ENCODE assay signal across 1 cellular context in the genomic region with DNA sequence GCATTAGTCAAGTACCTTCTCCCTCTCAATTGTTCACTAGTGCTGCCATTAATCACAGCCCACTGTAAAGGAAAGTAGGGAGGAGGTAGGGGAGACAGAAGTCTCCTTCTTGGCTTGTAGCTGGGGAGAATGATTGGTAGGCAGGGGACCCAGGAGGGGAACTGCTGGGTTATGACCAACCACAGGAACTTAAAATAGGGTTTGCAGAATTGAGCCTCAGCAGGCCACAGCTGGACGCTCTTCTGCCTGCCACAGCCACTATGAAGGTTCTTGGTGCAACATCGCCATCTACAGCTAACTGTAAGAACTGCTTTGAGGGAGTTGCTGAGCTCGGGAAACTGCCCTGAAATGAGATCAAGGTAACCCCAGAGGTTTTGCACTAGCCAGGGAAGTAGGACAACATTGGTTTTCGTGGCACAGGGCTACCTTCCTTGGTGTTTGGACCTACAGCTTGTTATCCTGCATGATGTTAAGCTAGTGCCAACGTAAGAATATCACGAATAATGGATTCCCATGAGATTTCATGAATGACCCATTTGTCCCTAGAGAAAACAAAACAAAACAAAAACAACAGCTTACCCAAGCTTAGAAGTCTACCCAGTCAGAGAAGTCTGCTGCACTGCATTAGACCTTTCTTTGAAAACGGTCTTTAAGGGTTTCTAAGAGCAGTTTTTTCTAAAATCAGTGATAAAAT.
TF ChIP-seq lines count a peak whose summit lies in the region.

No MANE protein-coding gene starts in this region.

TF ChIP-seq in IMR-90, 13 proteins besides CTCF, POLR2A, EP300 and RAD21 (continued from another document):
- no peak for TF ChIP-seq NFE2L2 (IDR thresholded peaks at IDR 0.05; ENCODE audit: low read depth, low read length)
